ENCODE assay signal across 11 cellular contexts in genomic region chr2:208579678-208580077, GRCh38.
DNase-seq lines count a peak whose midpoint lies in the region.
"Had no signal": no experiment of that assay in that cellular context is flagged by ENCODE, and none has a peak within 500 bp of the region (broad histone marks: within the 10 kb centered on the region; RNA-seq: fewer than 3 reads in every experiment).

No MANE protein-coding gene starts in this region.

- DNase-seq in DMS153 treated with DMSO at 0.1 percent for 48 hours (lab: John Stamatoyannopoulos, UW; ENCODE audit: unreplicated experiment) (peak; percentile 73), DMS153 (lab: John Stamatoyannopoulos, UW) (no peak), NCI-H1417 (lab: John Stamatoyannopoulos, UW) (peak in 2 of 3 experiments; percentile 6 to 80), NCI-H69 (lab: John Stamatoyannopoulos, UW) (peak; percentile 41), left kidney (ENCODE audit: low read depth, low spot score) (peak; percentile 35), kidney glomerular epithelial cell (lab: John Stamatoyannopoulos, UW) (no peak), hypothalamus (lab: John Stamatoyannopoulos, UW) (no peak)
- DNase-seq in stimulated activated CD4-positive, alpha-beta T cell treated with anti-CD3 and anti-CD28 coated beads, Interleukin-15, amount 100 ng/mL, for 24 hours = no peak
- DNase-seq: DMS79, HCEC 1CT, HFFc6 had no signal

Comparison
In these comparisons a context has a peak if more than half of its experiments do, and no peak if none do; other contexts are left out.
1. DNase-seq: peak in DMS153 treated with DMSO at 0.1 percent for 48 hours (single experiment), NCI-H1417 (2 of 3), NCI-H69 (single experiment) and left kidney (single experiment); none in DMS153 (single experiment), kidney glomerular epithelial cell (single experiment), hypothalamus (0 of 51) and stimulated activated CD4-positive, alpha-beta T cell treated with anti-CD3 and anti-CD28 coated beads, Interleukin-15, amount 100 ng/mL, for 24 hours (single experiment).